ENCODE assay signal across 8 cellular contexts in genomic region chr15:29260896-29261295, GRCh38.
"Had no signal": no experiment of that assay in that cellular context is flagged by ENCODE, and none has a peak within 500 bp of the region (broad histone marks: within the 10 kb centered on the region; RNA-seq: fewer than 3 reads in every experiment).

No MANE protein-coding gene starts in this region.

- DNase-seq: H7, HFFc6, KG1 had no signal

- H3K9me3 Mint-ChIP-seq: GM23338, HFFc6, IgD-negative memory B cell had no signal

- H3K36me3 ChIP-seq: HAP-1 had no signal

- H3K27ac ChIP-seq: HL-60 had no signal

- H3K27me3 Mint-ChIP-seq: IgD-negative memory B cell had no signal

- H3K4me3 Mint-ChIP-seq: GM23338, HFFc6, IgD-negative memory B cell had no signal

- H3K9me3 ChIP-seq: HAP-1 had no signal

- H3K4me1 ChIP-seq: HAP-1 had no signal

- ATAC-seq: GM23338, HCT116 had no signal

- H3K27ac Mint-ChIP-seq: GM23338, HFFc6 had no signal

- H3K4me2 ChIP-seq: GM23338 had no signal

- H3K4me3 ChIP-seq: GM23338, HAP-1 had no signal
